ENCODE assay signal across 8 cellular contexts in the genomic region with DNA sequence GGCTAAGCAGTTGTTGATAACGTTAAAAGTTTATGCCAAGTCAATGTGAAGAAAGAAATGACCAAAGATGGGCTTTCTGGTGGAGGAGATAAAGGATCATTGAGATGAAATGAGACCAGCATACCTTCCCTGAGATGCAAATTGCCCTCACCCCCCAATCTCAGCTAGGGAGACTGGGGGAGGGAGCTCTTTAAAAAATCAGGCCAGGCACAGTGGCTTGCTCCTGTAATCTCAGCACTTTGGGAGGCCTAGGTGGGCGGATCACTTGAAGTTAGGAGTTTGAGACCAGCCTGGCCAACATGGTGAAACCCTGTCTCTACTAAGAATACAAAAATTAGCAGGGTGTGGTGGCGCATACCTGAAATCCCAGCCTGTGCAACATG. TPM values are rescaled to one million over a fixed set of nuclear protein-coding genes. Genes with fewer than 3 reads are reported as not detected.
DNase-seq lines count a peak whose midpoint lies in the region; ATAC-seq lines count a peak whose summit lies in the region.

No MANE protein-coding gene starts in this region.

- intact Hi-C loops in activated T-helper 2 cell treated with anti-CD3 and anti-CD28 coated beads, Interferon-gamma antibody, Interleukin-2, Interleukin-4, amounts not matched to agents 10 μg/mL and 5 μg/mL and 100 μg/mL, durations not matched to agents 14 hours and 24 hours and 36 hours (cut with micrococcal nuclease): no loop called here

- peaks cover 15% of the 10 kb centered on the region for H3K36me3 Mint-ChIP-seq in activated CD8-positive, alpha-beta memory T cell treated with anti-CD3 and anti-CD28 coated beads, Interleukin-2, amount 10 ng/mL, durations not matched to agents 7 days and 5 days
- peaks cover 37% of the 10 kb centered on the region for H3K36me3 Mint-ChIP-seq in activated T-helper 2 cell treated with anti-CD3 and anti-CD28 coated beads, Interferon-gamma antibody, Interleukin-2, Interleukin-4, amounts not matched to agents 10 μg/mL and 5 μg/mL and 100 μg/mL, durations not matched to agents 14 hours and 24 hours and 36 hours (ENCODE audit: low read depth)
- peaks cover 8% of the 10 kb centered on the region for H3K36me3 Mint-ChIP-seq in stimulated activated naive CD8-positive, alpha-beta T cell treated with anti-CD3 and anti-CD28 coated beads, Interleukin-15, Interleukin-2, amounts not matched to agents 100 ng/mL and 50 ng/mL, for 24 hours (ENCODE audit: low read depth)

- ATAC-seq in activated CD8-positive, alpha-beta memory T cell treated with anti-CD3 and anti-CD28 coated beads, Interleukin-2, amount 10 ng/mL, durations not matched to agents 7 days and 5 days: no peak
- peak; percentile 1 for ATAC-seq in HG02981 (IDR thresholded peaks at IDR 0.05; ENCODE audit: unreplicated experiment)

- H3K4me3 Mint-ChIP-seq in activated CD8-positive, alpha-beta memory T cell treated with anti-CD3 and anti-CD28 coated beads, Interleukin-2, amount 10 ng/mL, durations not matched to agents 7 days and 5 days: peak overlapping the region; percentile 67
- H3K4me3 Mint-ChIP-seq in activated T-helper 2 cell treated with anti-CD3 and anti-CD28 coated beads, Interferon-gamma antibody, Interleukin-2, Interleukin-4, amounts not matched to agents 10 μg/mL and 5 μg/mL and 100 μg/mL, durations not matched to agents 14 hours and 24 hours and 36 hours (ENCODE audit: low read depth): peak overlapping the region; percentile 72
- peak overlapping the region; percentile 76 for H3K4me3 Mint-ChIP-seq in stimulated activated naive CD8-positive, alpha-beta T cell treated with anti-CD3 and anti-CD28 coated beads, Interleukin-15, Interleukin-2, amounts not matched to agents 100 ng/mL and 50 ng/mL, for 24 hours

- CTCF ChIA-PET in activated CD8-positive, alpha-beta memory T cell treated with anti-CD3 and anti-CD28 coated beads, Interleukin-2, amount 10 ng/mL, durations not matched to agents 7 days and 5 days (lab: Charles Lee): interaction anchor here (0.8 to 10.1 kb wide), 11 partner anchors 8 to 346 kb away, joined by 3 to 121 read pairs (median 4); a partner anchor contains a TSS

- no peaks in the 10 kb centered on the region for H3K27me3 Mint-ChIP-seq in activated CD8-positive, alpha-beta memory T cell treated with anti-CD3 and anti-CD28 coated beads, Interleukin-2, amount 10 ng/mL, durations not matched to agents 7 days and 5 days
- no peaks in the 10 kb centered on the region for H3K27me3 Mint-ChIP-seq in activated T-helper 2 cell treated with anti-CD3 and anti-CD28 coated beads, Interferon-gamma antibody, Interleukin-2, Interleukin-4, amounts not matched to agents 10 μg/mL and 5 μg/mL and 100 μg/mL, durations not matched to agents 14 hours and 24 hours and 36 hours (ENCODE audit: low read depth)
- no peaks in the 10 kb centered on the region for H3K27me3 Mint-ChIP-seq in stimulated activated naive CD8-positive, alpha-beta T cell treated with anti-CD3 and anti-CD28 coated beads, Interleukin-15, Interleukin-2, amounts not matched to agents 100 ng/mL and 50 ng/mL, for 24 hours

- DNase-seq in activated CD8-positive, alpha-beta memory T cell treated with anti-CD3 and anti-CD28 coated beads, Interleukin-2, amount 10 ng/mL, durations not matched to agents 7 days and 5 days: peak; percentile 47
- DNase-seq in activated CD8-positive, alpha-beta memory T cell treated with anti-CD3 and anti-CD28 coated beads, Interleukin-2, amount 50 U/mL, for 4 hours: no peak
- no peak for DNase-seq in activated T-helper 2 cell treated with anti-CD3 and anti-CD28 coated beads, Interferon-gamma antibody, Interleukin-2, Interleukin-4, amounts not matched to agents 10 μg/mL and 5 μg/mL and 100 μg/mL, durations not matched to agents 14 hours and 24 hours and 36 hours (ENCODE audit: low spot score)
- DNase-seq in midbrain (lab: John Stamatoyannopoulos, UW): no peak
- no peak for DNase-seq in SHP77 (lab: John Stamatoyannopoulos, UW)
- no peak for DNase-seq in NCI-H2196 (lab: John Stamatoyannopoulos, UW; ENCODE audit: unreplicated experiment)

- H3K4me1 Mint-ChIP-seq in activated CD8-positive, alpha-beta memory T cell treated with anti-CD3 and anti-CD28 coated beads, Interleukin-2, amount 10 ng/mL, durations not matched to agents 7 days and 5 days: peaks cover 57% of the 10 kb centered on the region
- H3K4me1 Mint-ChIP-seq in activated T-helper 2 cell treated with anti-CD3 and anti-CD28 coated beads, Interferon-gamma antibody, Interleukin-2, Interleukin-4, amounts not matched to agents 10 μg/mL and 5 μg/mL and 100 μg/mL, durations not matched to agents 14 hours and 24 hours and 36 hours (ENCODE audit: low read depth): peaks cover 55% of the 10 kb centered on the region
- peaks cover 88% of the 10 kb centered on the region for H3K4me1 Mint-ChIP-seq in stimulated activated naive CD8-positive, alpha-beta T cell treated with anti-CD3 and anti-CD28 coated beads, Interleukin-15, Interleukin-2, amounts not matched to agents 100 ng/mL and 50 ng/mL, for 24 hours (ENCODE audit: low read depth)

- peak overlapping the region; percentile 96 for H3K27ac Mint-ChIP-seq in activated CD8-positive, alpha-beta memory T cell treated with anti-CD3 and anti-CD28 coated beads, Interleukin-2, amount 10 ng/mL, durations not matched to agents 7 days and 5 days
- peak overlapping the region; percentile 98 for H3K27ac Mint-ChIP-seq in activated T-helper 2 cell treated with anti-CD3 and anti-CD28 coated beads, Interferon-gamma antibody, Interleukin-2, Interleukin-4, amounts not matched to agents 10 μg/mL and 5 μg/mL and 100 μg/mL, durations not matched to agents 14 hours and 24 hours and 36 hours
- H3K27ac Mint-ChIP-seq in stimulated activated naive CD8-positive, alpha-beta T cell treated with anti-CD3 and anti-CD28 coated beads, Interleukin-15, Interleukin-2, amounts not matched to agents 100 ng/mL and 50 ng/mL, for 24 hours: peak overlapping the region; percentile 100

- H3K9me3 Mint-ChIP-seq in activated CD8-positive, alpha-beta memory T cell treated with anti-CD3 and anti-CD28 coated beads, Interleukin-2, amount 10 ng/mL, durations not matched to agents 7 days and 5 days (ENCODE audit: low read depth): no peaks in the 10 kb centered on the region
- H3K9me3 Mint-ChIP-seq in activated T-helper 2 cell treated with anti-CD3 and anti-CD28 coated beads, Interferon-gamma antibody, Interleukin-2, Interleukin-4, amounts not matched to agents 10 μg/mL and 5 μg/mL and 100 μg/mL, durations not matched to agents 14 hours and 24 hours and 36 hours: no peaks in the 10 kb centered on the region
- H3K9me3 Mint-ChIP-seq in stimulated activated naive CD8-positive, alpha-beta T cell treated with anti-CD3 and anti-CD28 coated beads, Interleukin-15, Interleukin-2, amounts not matched to agents 100 ng/mL and 50 ng/mL, for 24 hours: no peaks in the 10 kb centered on the region

RNA-seq across cellular contexts. Expression of a gene that starts 30.9 kb away (rescaled TPM):
- 10 to 100 TPM; 78.2 to 89.0 TPM for total RNA-seq in activated CD8-positive, alpha-beta memory T cell treated with anti-CD3 and anti-CD28 coated beads, Interleukin-2, amount 10 ng/mL, durations not matched to agents 7 days and 5 days
- 82.6 and 86.3 TPM in 2 replicates for total RNA-seq in activated T-helper 2 cell treated with anti-CD3 and anti-CD28 coated beads, Interferon-gamma antibody, Interleukin-2, Interleukin-4, amounts not matched to agents 10 μg/mL and 5 μg/mL and 100 μg/mL, durations not matched to agents 14 hours and 24 hours and 36 hours

RNA-seq across cellular contexts. Expression of a gene that starts 34.6 kb away (rescaled TPM):
- total RNA-seq in activated CD8-positive, alpha-beta memory T cell treated with anti-CD3 and anti-CD28 coated beads, Interleukin-2, amount 10 ng/mL, durations not matched to agents 7 days and 5 days: 1,000 to 10,000 TPM; 3,578 to 3,807 TPM
- total RNA-seq in activated T-helper 2 cell treated with anti-CD3 and anti-CD28 coated beads, Interferon-gamma antibody, Interleukin-2, Interleukin-4, amounts not matched to agents 10 μg/mL and 5 μg/mL and 100 μg/mL, durations not matched to agents 14 hours and 24 hours and 36 hours: 2,676 and 2,847 TPM in 2 replicates

RNA-seq across cellular contexts. Expression of a gene that starts 59.2 kb away (rescaled TPM):
- 10 to 100 TPM; 30.2 to 32.4 TPM for total RNA-seq in activated CD8-positive, alpha-beta memory T cell treated with anti-CD3 and anti-CD28 coated beads, Interleukin-2, amount 10 ng/mL, durations not matched to agents 7 days and 5 days
- total RNA-seq in activated T-helper 2 cell treated with anti-CD3 and anti-CD28 coated beads, Interferon-gamma antibody, Interleukin-2, Interleukin-4, amounts not matched to agents 10 μg/mL and 5 μg/mL and 100 μg/mL, durations not matched to agents 14 hours and 24 hours and 36 hours: 67.9 and 71.2 TPM in 2 replicates
